22 cellular contexts compared by ENCODE assay signal in genomic region chr2:241627675-241628074, GRCh38.
"Had no signal": no experiment of that assay in that cellular context is flagged by ENCODE, and none has a peak within 500 bp of the region (broad histone marks: within the 10 kb centered on the region; RNA-seq: fewer than 3 reads in every experiment).

No MANE protein-coding gene starts in this region.

- DNase-seq: activated B cell treated with CpG ODN at 0.5 μM for 24 hours; activated CD4-positive, alpha-beta T cell treated with anti-CD3 and anti-CD28 coated beads for 48 hours; activated CD8-positive, alpha-beta T cell treated with anti-CD3 and anti-CD28 coated beads for 36 hours; activated naive CD4-positive, alpha-beta T cell treated with Interleukin-2 at 50 U/mL for 16 hours; activated T-cell treated with anti-CD3 and anti-CD28 coated beads, Interleukin-2, amount 50 U/mL, for 1 hour; cerebellar nuclear complex; effector CD4-positive, alpha-beta T cell; heart left ventricle; kidney glomerular epithelial cell; left ventricle myocardium superior; retina; stimulated activated CD4-positive, alpha-beta T cell treated with anti-CD3 and anti-CD28 coated beads, Interleukin-2, amount 100 ng/mL, for 24 hours; stimulated activated naive CD8-positive, alpha-beta T cell treated with anti-CD3 and anti-CD28 coated beads, Interleukin-15, Interleukin-2, amounts not matched to agents 100 U/mL and 50 U/mL, for 24 hours; substantia nigra; tibial artery had no signal

- H3K9me3 ChIP-seq: ascending aorta, esophagus muscularis mucosa, gastroesophageal sphincter, heart left ventricle, neutrophil, tibial artery had no signal

- H3K9me3 Mint-ChIP-seq: activated B cell treated with CpG ODN at 0.5 μM for 24 hours; activated CD8-positive, alpha-beta T cell treated with anti-CD3 and anti-CD28 coated beads for 36 hours; activated T-helper 17 cell treated with anti-CD3 and anti-CD28 coated beads, Interleukin-2, amount 50 U/mL, for 72 hours had no signal

- H3K4me1 ChIP-seq: ascending aorta, heart left ventricle, tibial artery had no signal

- ATAC-seq: activated CD8-positive, alpha-beta T cell treated with anti-CD3 and anti-CD28 coated beads for 36 hours; activated T-helper 17 cell treated with anti-CD3 and anti-CD28 coated beads, Interleukin-2, amount 50 U/mL, for 72 hours; gastroesophageal sphincter; left ventricle myocardium superior; stimulated activated naive CD8-positive, alpha-beta T cell treated with anti-CD3 and anti-CD28 coated beads, Interleukin-15, Interleukin-2, amounts not matched to agents 100 U/mL and 50 U/mL, for 24 hours had no signal

- H3K27ac ChIP-seq: ascending aorta, esophagus muscularis mucosa, gastroesophageal sphincter, heart left ventricle, neutrophil, tibial artery had no signal

- H3K27me3 ChIP-seq: ascending aorta, esophagus muscularis mucosa, gastroesophageal sphincter, heart left ventricle, neutrophil, tibial artery had no signal

- H3K4me3 ChIP-seq: ascending aorta, esophagus muscularis mucosa, gastroesophageal sphincter, heart left ventricle, tibial artery had no signal

- FAIRE-seq: bronchial epithelial cell, urothelium cell line had no signal

- H3K4me3 Mint-ChIP-seq: activated B cell treated with CpG ODN at 0.5 μM for 24 hours; activated CD8-positive, alpha-beta T cell treated with anti-CD3 and anti-CD28 coated beads for 36 hours; activated T-helper 17 cell treated with anti-CD3 and anti-CD28 coated beads, Interleukin-2, amount 50 U/mL, for 72 hours had no signal

- H3K27ac Mint-ChIP-seq: activated B cell treated with CpG ODN at 0.5 μM for 24 hours; activated CD8-positive, alpha-beta T cell treated with anti-CD3 and anti-CD28 coated beads for 36 hours; activated T-helper 17 cell treated with anti-CD3 and anti-CD28 coated beads, Interleukin-2, amount 50 U/mL, for 72 hours had no signal

- H3K27me3 Mint-ChIP-seq: activated B cell treated with CpG ODN at 0.5 μM for 24 hours; activated CD8-positive, alpha-beta T cell treated with anti-CD3 and anti-CD28 coated beads for 36 hours; activated T-helper 17 cell treated with anti-CD3 and anti-CD28 coated beads, Interleukin-2, amount 50 U/mL, for 72 hours had no signal
